ENCODE assay signal across 1 cellular context in the genomic region with DNA sequence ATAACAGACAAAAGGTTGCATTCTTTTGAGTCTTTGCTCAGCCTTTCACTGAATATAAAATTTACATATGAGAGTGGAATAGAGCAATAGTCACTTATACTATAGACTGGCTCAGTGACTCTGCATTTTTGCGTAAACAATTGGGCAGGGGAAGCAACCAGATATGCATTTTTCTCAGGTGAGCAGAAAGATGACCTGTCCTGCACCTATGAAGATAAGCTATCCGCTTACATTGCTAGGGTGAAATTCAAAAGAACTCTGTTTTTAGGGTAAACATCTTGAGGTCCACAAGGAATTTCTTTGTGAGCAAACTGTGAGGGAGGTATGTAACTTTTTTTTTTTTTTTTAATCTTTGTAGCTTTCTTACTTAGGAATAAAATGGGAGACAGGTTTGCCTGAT.
TF ChIP-seq lines count a peak whose summit lies in the region.

No MANE protein-coding gene starts in this region.

TF ChIP-seq in GM23338, 12 proteins besides CTCF, POLR2A, EP300 and RAD21:
- TF ChIP-seq, protein P1, sequence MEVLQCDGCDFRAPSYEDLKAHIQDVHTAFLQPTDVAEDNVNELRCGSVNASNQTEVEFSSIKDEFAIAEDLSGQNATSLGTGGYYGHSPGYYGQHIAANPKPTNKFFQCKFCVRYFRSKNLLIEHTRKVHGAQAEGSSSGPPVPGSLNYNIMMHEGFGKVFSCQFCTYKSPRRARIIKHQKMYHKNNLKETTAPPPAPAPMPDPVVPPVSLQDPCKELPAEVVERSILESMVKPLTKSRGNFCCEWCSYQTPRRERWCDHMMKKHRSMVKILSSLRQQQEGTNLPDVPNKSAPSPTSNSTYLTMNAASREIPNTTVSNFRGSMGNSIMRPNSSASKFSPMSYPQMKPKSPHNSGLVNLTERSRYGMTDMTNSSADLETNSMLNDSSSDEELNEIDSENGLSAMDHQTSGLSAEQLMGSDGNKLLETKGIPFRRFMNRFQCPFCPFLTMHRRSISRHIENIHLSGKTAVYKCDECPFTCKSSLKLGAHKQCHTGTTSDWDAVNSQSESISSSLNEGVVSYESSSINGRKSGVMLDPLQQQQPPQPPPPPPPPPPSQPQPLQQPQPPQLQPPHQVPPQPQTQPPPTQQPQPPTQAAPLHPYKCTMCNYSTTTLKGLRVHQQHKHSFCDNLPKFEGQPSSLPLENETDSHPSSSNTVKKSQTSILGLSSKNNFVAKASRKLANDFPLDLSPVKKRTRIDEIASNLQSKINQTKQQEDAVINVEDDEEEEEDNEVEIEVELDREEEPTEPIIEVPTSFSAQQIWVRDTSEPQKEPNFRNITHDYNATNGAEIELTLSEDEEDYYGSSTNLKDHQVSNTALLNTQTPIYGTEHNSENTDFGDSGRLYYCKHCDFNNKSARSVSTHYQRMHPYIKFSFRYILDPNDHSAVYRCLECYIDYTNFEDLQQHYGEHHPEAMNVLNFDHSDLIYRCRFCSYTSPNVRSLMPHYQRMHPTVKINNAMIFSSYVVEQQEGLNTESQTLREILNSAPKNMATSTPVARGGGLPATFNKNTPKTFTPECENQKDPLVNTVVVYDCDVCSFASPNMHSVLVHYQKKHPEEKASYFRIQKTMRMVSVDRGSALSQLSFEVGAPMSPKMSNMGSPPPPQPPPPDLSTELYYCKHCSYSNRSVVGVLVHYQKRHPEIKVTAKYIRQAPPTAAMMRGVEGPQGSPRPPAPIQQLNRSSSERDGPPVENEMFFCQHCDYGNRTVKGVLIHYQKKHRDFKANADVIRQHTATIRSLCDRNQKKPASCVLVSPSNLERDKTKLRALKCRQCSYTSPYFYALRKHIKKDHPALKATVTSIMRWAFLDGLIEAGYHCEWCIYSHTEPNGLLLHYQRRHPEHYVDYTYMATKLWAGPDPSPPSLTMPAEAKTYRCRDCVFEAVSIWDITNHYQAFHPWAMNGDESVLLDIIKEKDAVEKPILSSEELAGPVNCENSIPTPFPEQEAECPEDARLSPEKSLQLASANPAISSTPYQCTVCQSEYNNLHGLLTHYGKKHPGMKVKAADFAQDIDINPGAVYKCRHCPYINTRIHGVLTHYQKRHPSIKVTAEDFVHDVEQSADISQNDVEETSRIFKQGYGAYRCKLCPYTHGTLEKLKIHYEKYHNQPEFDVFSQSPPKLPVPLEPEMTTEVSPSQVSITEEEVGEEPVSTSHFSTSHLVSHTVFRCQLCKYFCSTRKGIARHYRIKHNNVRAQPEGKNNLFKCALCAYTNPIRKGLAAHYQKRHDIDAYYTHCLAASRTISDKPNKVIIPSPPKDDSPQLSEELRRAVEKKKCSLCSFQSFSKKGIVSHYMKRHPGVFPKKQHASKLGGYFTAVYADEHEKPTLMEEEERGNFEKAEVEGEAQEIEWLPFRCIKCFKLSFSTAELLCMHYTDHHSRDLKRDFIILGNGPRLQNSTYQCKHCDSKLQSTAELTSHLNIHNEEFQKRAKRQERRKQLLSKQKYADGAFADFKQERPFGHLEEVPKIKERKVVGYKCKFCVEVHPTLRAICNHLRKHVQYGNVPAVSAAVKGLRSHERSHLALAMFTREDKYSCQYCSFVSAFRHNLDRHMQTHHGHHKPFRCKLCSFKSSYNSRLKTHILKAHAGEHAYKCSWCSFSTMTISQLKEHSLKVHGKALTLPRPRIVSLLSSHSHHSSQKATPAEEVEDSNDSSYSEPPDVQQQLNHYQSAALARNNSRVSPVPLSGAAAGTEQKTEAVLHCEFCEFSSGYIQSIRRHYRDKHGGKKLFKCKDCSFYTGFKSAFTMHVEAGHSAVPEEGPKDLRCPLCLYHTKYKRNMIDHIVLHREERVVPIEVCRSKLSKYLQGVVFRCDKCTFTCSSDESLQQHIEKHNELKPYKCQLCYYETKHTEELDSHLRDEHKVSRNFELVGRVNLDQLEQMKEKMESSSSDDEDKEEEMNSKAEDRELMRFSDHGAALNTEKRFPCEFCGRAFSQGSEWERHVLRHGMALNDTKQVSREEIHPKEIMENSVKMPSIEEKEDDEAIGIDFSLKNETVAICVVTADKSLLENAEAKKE (CRISPR knock-in tag; IDR thresholded peaks at IDR 0.05) = no peak
- TF ChIP-seq EZH2 (IDR thresholded peaks at IDR 0.05; ENCODE audit: low read depth, unreplicated experiment) (no peak), CREB1 (CRISPR knock-in tag; IDR thresholded peaks at IDR 0.05; ENCODE audit: low read depth) (no peak)
